ENCODE assay signal across 8 cellular contexts in the genomic region with DNA sequence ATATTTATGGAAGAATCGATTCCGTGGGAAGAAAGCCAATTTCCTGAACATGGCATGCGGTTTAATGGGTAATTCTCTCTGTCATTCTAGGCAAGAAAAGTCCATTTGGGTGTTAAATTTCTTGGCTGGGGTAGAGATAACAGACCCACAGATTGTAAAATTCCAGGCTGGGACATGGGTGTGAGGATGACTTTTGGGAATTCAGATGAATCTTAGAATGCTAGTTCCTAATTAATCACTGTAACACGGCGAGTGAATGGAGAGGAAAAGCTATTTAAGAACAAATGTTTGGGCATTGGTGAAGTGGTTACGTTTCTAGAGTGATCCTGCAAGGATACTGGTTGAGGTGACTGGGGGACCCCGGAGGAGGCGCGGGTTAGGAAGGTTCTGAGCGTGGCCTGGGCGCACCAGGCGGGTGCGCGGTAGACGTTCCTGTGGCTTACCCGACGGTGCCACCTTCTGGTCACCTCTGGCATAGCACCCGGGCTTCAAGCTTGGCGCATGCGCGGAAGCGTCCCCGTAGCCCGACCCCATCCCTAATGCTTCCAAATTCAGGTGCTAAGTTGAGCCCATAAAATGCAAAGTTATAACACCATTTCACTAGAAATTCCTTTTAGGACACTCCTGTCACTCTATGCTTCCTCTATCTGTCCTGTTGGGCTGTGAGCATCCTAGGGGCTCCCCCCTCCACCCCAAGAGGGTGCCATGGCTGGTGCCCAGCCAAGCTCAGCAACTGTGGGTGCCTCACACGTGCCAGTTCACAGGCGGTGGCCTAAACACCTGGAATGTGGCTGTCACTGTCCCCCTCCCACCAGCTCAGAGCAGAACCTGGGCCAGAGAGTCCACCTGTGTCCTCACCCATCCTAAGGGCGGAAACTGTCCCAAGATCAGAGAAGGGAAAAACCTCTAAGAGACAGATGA.
A peak's percentile ranks its signal among the peaks of the same experiment; 100 is the strongest.
DNase-seq lines count a peak whose midpoint lies in the region; ATAC-seq lines count a peak whose summit lies in the region.

No MANE protein-coding gene starts in this region.

- no peak overlapping the region for H3K4me3 ChIP-seq in mesendoderm (ENCODE audit: low read length)

- no peaks in the 10 kb centered on the region for H3K27me3 ChIP-seq in mesendoderm (ENCODE audit: insufficient read depth, low read length, poor library complexity)

- H3K4me1 ChIP-seq in mesendoderm (ENCODE audit: control insufficient read depth, low read depth, low read length), result no peaks in the 10 kb centered on the region

- H2BK5ac ChIP-seq in mesendoderm (ENCODE audit: low read length), result no peak overlapping the region

- no peak overlapping the region for H3K56ac ChIP-seq in mesendoderm (ENCODE audit: low read length)

- H3K79me2 ChIP-seq in mesendoderm (ENCODE audit: control insufficient read depth, insufficient read depth, low read length), result no peaks in the 10 kb centered on the region

- H2AK5ac ChIP-seq in mesendoderm (ENCODE audit: low read length), result no peak overlapping the region

- H3K79me1 ChIP-seq in mesendoderm (ENCODE audit: low read length), result no peaks in the 10 kb centered on the region

- DNase-seq in AML-193 (lab: John Stamatoyannopoulos, UW) (peak; percentile 44 to 54), NCI-H69 (lab: John Stamatoyannopoulos, UW) (peak; percentile 40), mesendoderm (peak; percentile 66)
- peak; percentile 88 to 91 for DNase-seq in activated CD4-positive, alpha-beta T cell treated with anti-CD3 and anti-CD28 coated beads, Interleukin-2, amount 50 U/mL, for 48 hours
- DNase-seq in effector CD4-positive, alpha-beta T cell, result peak; percentile 84
- DNase-seq in stimulated activated CD8-positive, alpha-beta memory T cell treated with anti-CD3 and anti-CD28 coated beads, Interleukin-15, amount 100 ng/mL, for 48 hours (ENCODE audit: low read depth in 2 of 2), result peak; percentile 67 to 71

- H3K27ac ChIP-seq in mesendoderm (ENCODE audit: low read depth, low read length), result no peak overlapping the region

- H3K23ac ChIP-seq in mesendoderm (ENCODE audit: low read length), result no peak overlapping the region

- H4K5ac ChIP-seq in mesendoderm (ENCODE audit: low read length), result no peak overlapping the region

- peak; percentile 85 for ATAC-seq in GM18861 (IDR thresholded peaks at IDR 0.05; ENCODE audit: unreplicated experiment)
- peak; percentile 86 for ATAC-seq in HG03064 (IDR thresholded peaks at IDR 0.05; ENCODE audit: low read depth, unreplicated experiment)

- H2BK120ac ChIP-seq in mesendoderm (ENCODE audit: low read depth, low read length), result no peak overlapping the region

- H4K8ac ChIP-seq in mesendoderm (ENCODE audit: low read depth, low read length), result no peak overlapping the region

- H3K4me2 ChIP-seq in mesendoderm (ENCODE audit: low read length), result no peak overlapping the region

- no CpG with 5 or more reads among the region's 27 CpGs for WGBS in mesendoderm (ENCODE audit: extremely low coverage, insufficient coverage, low lambda C conversion rate)

- H2BK15ac ChIP-seq in mesendoderm (replicated peaks; ENCODE audit: low read depth), result no peak overlapping the region

- H3K36me3 ChIP-seq in mesendoderm (ENCODE audit: control insufficient read depth, insufficient read depth, low read length), result no peaks in the 10 kb centered on the region

- H3K9ac ChIP-seq in mesendoderm (ENCODE audit: low read length), result no peak overlapping the region

- no peak overlapping the region for H3K18ac ChIP-seq in mesendoderm (ENCODE audit: low read length)

- H3K4ac ChIP-seq in mesendoderm (ENCODE audit: low read depth, low read length), result no peak overlapping the region
